19 cellular contexts compared by ENCODE assay signal in genomic region chr12:129535351-129535750, GRCh38.
"Had no signal": no experiment of that assay in that cellular context is flagged by ENCODE, and none has a peak within 500 bp of the region (broad histone marks: within the 10 kb centered on the region; RNA-seq: fewer than 3 reads in every experiment).

No MANE protein-coding gene starts in this region.

- H3K4me3 Mint-ChIP-seq: activated T-helper 1 cell treated with anti-CD3 and anti-CD28 coated beads, Interleukin-12 subunit alpha, Interleukin-12 subunit beta, Interleukin-2, Interleukin-4 antibody, amounts not matched to agents 30 ng/mL and 10 ng/mL and 1 ng/mL, durations not matched to agents 14 hours and 24 hours and 36 hours; dendritic cell treated with granulocyte-macrophage colony-stimulating factor and Interleukin-4, amounts not matched to agents 40 ng/mL and 50 ng/mL, for 4 days; memory B cell; naive B cell; neural crest cell; T-helper 2 cell treated with Interferon-gamma antibody and Interleukin-4, amounts not matched to agents 5 μg/mL and 100 μg/mL, for 36 hours had no signal

- H3K27me3 ChIP-seq: thyroid gland had no signal

- H3K27ac ChIP-seq: epithelial cell of prostate, left ventricle myocardium inferior, thyroid gland had no signal

- ATAC-seq: activated naive CD4-positive, alpha-beta T cell treated with anti-CD3 and anti-CD28 coated beads, Interleukin-2, amount 50 U/mL, for 72 hours; mucosa of descending colon had no signal

- H3K4me1 Mint-ChIP-seq: memory B cell, naive B cell had no signal

- H3K9me3 Mint-ChIP-seq: neural crest cell had no signal

- H3K4me1 ChIP-seq: left ventricle myocardium inferior, thyroid gland had no signal

- H3K27me3 Mint-ChIP-seq: dendritic cell treated with granulocyte-macrophage colony-stimulating factor and Interleukin-4, amounts not matched to agents 40 ng/mL and 50 ng/mL, for 4 days; memory B cell; naive B cell had no signal

- H3K9me3 ChIP-seq: left ventricle myocardium inferior, mucosa of descending colon, thyroid gland had no signal

- DNase-seq: activated CD4-positive, alpha-beta T cell treated with anti-CD3 and anti-CD28 coated beads, Interleukin-2, amount 50 U/mL, for 48 hours; activated gamma-delta T cell treated with Interleukin-2 at 50 U/mL for 16 hours; activated T-cell treated with anti-CD3 and anti-CD28 coated beads for 4 hours; effector memory CD4-positive, alpha-beta T cell; left ventricle myocardium inferior; mucosa of descending colon; naive B cell; stimulated activated CD8-positive, alpha-beta memory T cell treated with anti-CD3 and anti-CD28 coated beads, Interleukin-4, amount 100 ng/mL, for 48 hours; stimulated activated naive CD4-positive, alpha-beta T cell; thyroid gland had no signal

- H3K36me3 Mint-ChIP-seq: activated naive CD4-positive, alpha-beta T cell treated with anti-CD3 and anti-CD28 coated beads, Interleukin-2, amount 50 U/mL, for 72 hours; memory B cell; naive B cell had no signal

- FAIRE-seq: TTC549 had no signal

- H3K4me3 ChIP-seq: left ventricle myocardium inferior, mucosa of descending colon, thyroid gland had no signal

- H3K27ac Mint-ChIP-seq: activated naive CD4-positive, alpha-beta T cell treated with anti-CD3 and anti-CD28 coated beads, Interleukin-2, amount 50 U/mL, for 72 hours; activated T-helper 1 cell treated with anti-CD3 and anti-CD28 coated beads, Interleukin-12 subunit alpha, Interleukin-12 subunit beta, Interleukin-2, Interleukin-4 antibody, amounts not matched to agents 30 ng/mL and 10 ng/mL and 1 ng/mL, durations not matched to agents 14 hours and 24 hours and 36 hours; dendritic cell treated with granulocyte-macrophage colony-stimulating factor and Interleukin-4, amounts not matched to agents 40 ng/mL and 50 ng/mL, for 4 days; memory B cell; naive B cell; progenitor cell of endocrine pancreas; T-helper 2 cell treated with Interferon-gamma antibody and Interleukin-4, amounts not matched to agents 5 μg/mL and 100 μg/mL, for 36 hours had no signal

- H3K36me3 ChIP-seq: left ventricle myocardium inferior, thyroid gland had no signal
